32 cellular contexts compared by ENCODE assay signal in genomic region chr16:16100631-16101030, GRCh38.
DNase-seq lines count a peak whose midpoint lies in the region; ATAC-seq and TF ChIP-seq lines count a peak whose summit lies in the region.
"Had no signal": no experiment of that assay in that cellular context is flagged by ENCODE, and none has a peak within 500 bp of the region (broad histone marks: within the 10 kb centered on the region; RNA-seq: fewer than 3 reads in every experiment).

No MANE protein-coding gene starts in this region.

- H3K36me3 Mint-ChIP-seq in activated T-cell treated with anti-CD3 and anti-CD28 coated beads, Interleukin-2, amount 50 U/mL, for 24 hours (ENCODE audit: low read depth), result peaks cover 93% of the 10 kb centered on the region
- H3K36me3 Mint-ChIP-seq in activated T-cell treated with anti-CD3 and anti-CD28 coated beads, Interleukin-2, amount 50 U/mL, for 72 hours (ENCODE audit: insufficient read depth in 2 of 2), result peaks cover 8 to 25% of the 10 kb centered on the region in 2 donors
- peaks cover 54% of the 10 kb centered on the region for H3K36me3 Mint-ChIP-seq in activated T-helper 1 cell treated with anti-CD3 and anti-CD28 coated beads, Interleukin-12 subunit alpha, Interleukin-12 subunit beta, Interleukin-2, Interleukin-4 antibody, amounts not matched to agents 30 ng/mL and 10 ng/mL and 1 ng/mL, durations not matched to agents 14 hours and 24 hours and 36 hours (ENCODE audit: low read depth)
- peaks cover 83% of the 10 kb centered on the region for H3K36me3 Mint-ChIP-seq in stimulated activated memory B cell treated with anti-CD40 and anti-IgM and Interleukin-4, amounts not matched to agents 10 μg/mL and 1 μg/mL and 100 μg/mL, for 72 hours

- peaks cover 3% of the 10 kb centered on the region; the same call in 1 of the 2 replicates for H4K20me1 ChIP-seq in OCI-LY3 (ENCODE audit: insufficient read depth, low read length)

- no peak overlapping the region for H3K9ac ChIP-seq in OCI-LY3 (ENCODE audit: low read length)

- H3K9me3 ChIP-seq in OCI-LY3 (ENCODE audit: insufficient read depth, low read length) (no peaks in the 10 kb centered on the region), left ventricle myocardium inferior (replicated peaks) (no peaks in the 10 kb centered on the region)
- H3K9me3 ChIP-seq: neutrophil, right atrium auricular region, SJSA1, stomach, uterus had no signal

- ATAC-seq in activated T-cell treated with anti-CD3 and anti-CD28 coated beads, Interleukin-2, amount 50 U/mL, for 72 hours (replicated peaks in 1 of 2), result no peak
- ATAC-seq in stimulated activated memory B cell treated with anti-CD40 and anti-IgM and Interleukin-4, amounts not matched to agents 10 μg/mL and 1 μg/mL and 100 μg/mL, for 72 hours, result peak; percentile 65
- no peak for ATAC-seq in HG02610 (IDR thresholded peaks at IDR 0.05; ENCODE audit: unreplicated experiment)
- ATAC-seq: naive thymus-derived CD4-positive, alpha-beta T cell had no signal

- H3K4me3 ChIP-seq in OCI-LY3 (ENCODE audit: low read length) (no peak overlapping the region), left ventricle myocardium inferior (no peak overlapping the region)
- H3K4me3 ChIP-seq: right atrium auricular region, SJSA1, smooth muscle cell, stomach, uterus had no signal

- peaks cover 6% of the 10 kb centered on the region; the same call in 1 of the 2 replicates for H3K79me2 ChIP-seq in OCI-LY3 (ENCODE audit: low read length)

- peaks cover 22% of the 10 kb centered on the region for H3K4me1 ChIP-seq in OCI-LY3 (ENCODE audit: low read length)
- H3K4me1 ChIP-seq in left ventricle myocardium inferior, result peaks cover 16% of the 10 kb centered on the region

- H3K27me3 ChIP-seq in OCI-LY3 (ENCODE audit: low read depth, low read length), result no peaks in the 10 kb centered on the region
- H3K27me3 ChIP-seq in left ventricle myocardium inferior (ENCODE audit: low read depth), result no peaks in the 10 kb centered on the region
- H3K27me3 ChIP-seq: neutrophil, right atrium auricular region, SJSA1, stomach, uterus had no signal

- no peak for TF ChIP-seq CTCF in OCI-LY3 (IDR thresholded peaks at IDR 0.05; ENCODE audit: low read depth, low read length)
- TF ChIP-seq CTCF in left ventricle myocardium inferior (IDR thresholded peaks at IDR 0.05; ENCODE audit: borderline replicate concordance), result no peak

- H3K27me3 Mint-ChIP-seq in activated T-cell treated with anti-CD3 and anti-CD28 coated beads, Interleukin-2, amount 50 U/mL, for 24 hours, result no peaks in the 10 kb centered on the region
- H3K27me3 Mint-ChIP-seq in activated T-cell treated with anti-CD3 and anti-CD28 coated beads, Interleukin-2, amount 50 U/mL, for 72 hours (ENCODE audit: low read depth), result no peaks in the 10 kb centered on the region
- H3K27me3 Mint-ChIP-seq in activated T-helper 1 cell treated with anti-CD3 and anti-CD28 coated beads, Interleukin-12 subunit alpha, Interleukin-12 subunit beta, Interleukin-2, Interleukin-4 antibody, amounts not matched to agents 30 ng/mL and 10 ng/mL and 1 ng/mL, durations not matched to agents 14 hours and 24 hours and 36 hours (ENCODE audit: insufficient read depth), result no peaks in the 10 kb centered on the region
- H3K27me3 Mint-ChIP-seq in stimulated activated memory B cell treated with anti-CD40 and anti-IgM and Interleukin-4, amounts not matched to agents 10 μg/mL and 1 μg/mL and 100 μg/mL, for 72 hours, result no peaks in the 10 kb centered on the region
- H3K27me3 Mint-ChIP-seq: naive thymus-derived CD4-positive, alpha-beta T cell had no signal

- H3K9me3 Mint-ChIP-seq in activated T-cell treated with anti-CD3 and anti-CD28 coated beads, Interleukin-2, amount 50 U/mL, for 24 hours, result no peaks in the 10 kb centered on the region
- no peaks in the 10 kb centered on the region for H3K9me3 Mint-ChIP-seq in activated T-cell treated with anti-CD3 and anti-CD28 coated beads, Interleukin-2, amount 50 U/mL, for 72 hours
- H3K9me3 Mint-ChIP-seq in activated T-helper 1 cell treated with anti-CD3 and anti-CD28 coated beads, Interleukin-12 subunit alpha, Interleukin-12 subunit beta, Interleukin-2, Interleukin-4 antibody, amounts not matched to agents 30 ng/mL and 10 ng/mL and 1 ng/mL, durations not matched to agents 14 hours and 24 hours and 36 hours, result no peaks in the 10 kb centered on the region
- no peaks in the 10 kb centered on the region for H3K9me3 Mint-ChIP-seq in stimulated activated memory B cell treated with anti-CD40 and anti-IgM and Interleukin-4, amounts not matched to agents 10 μg/mL and 1 μg/mL and 100 μg/mL, for 72 hours
- H3K9me3 Mint-ChIP-seq: naive thymus-derived CD4-positive, alpha-beta T cell had no signal

- H3K4me3 Mint-ChIP-seq in activated T-cell treated with anti-CD3 and anti-CD28 coated beads, Interleukin-2, amount 50 U/mL, for 24 hours, result no peak overlapping the region
- no peak overlapping the region for H3K4me3 Mint-ChIP-seq in activated T-cell treated with anti-CD3 and anti-CD28 coated beads, Interleukin-2, amount 50 U/mL, for 72 hours
- no peak overlapping the region for H3K4me3 Mint-ChIP-seq in activated T-helper 1 cell treated with anti-CD3 and anti-CD28 coated beads, Interleukin-12 subunit alpha, Interleukin-12 subunit beta, Interleukin-2, Interleukin-4 antibody, amounts not matched to agents 30 ng/mL and 10 ng/mL and 1 ng/mL, durations not matched to agents 14 hours and 24 hours and 36 hours
- H3K4me3 Mint-ChIP-seq in stimulated activated memory B cell treated with anti-CD40 and anti-IgM and Interleukin-4, amounts not matched to agents 10 μg/mL and 1 μg/mL and 100 μg/mL, for 72 hours, result no peak overlapping the region
- H3K4me3 Mint-ChIP-seq: naive thymus-derived CD4-positive, alpha-beta T cell had no signal

- no peaks in the 10 kb centered on the region for H3K4me1 Mint-ChIP-seq in activated T-cell treated with anti-CD3 and anti-CD28 coated beads, Interleukin-2, amount 50 U/mL, for 24 hours (ENCODE audit: low read depth)
- H3K4me1 Mint-ChIP-seq in activated T-cell treated with anti-CD3 and anti-CD28 coated beads, Interleukin-2, amount 50 U/mL, for 72 hours (ENCODE audit: low read depth), result no peaks in the 10 kb centered on the region
- H3K4me1 Mint-ChIP-seq in activated T-helper 1 cell treated with anti-CD3 and anti-CD28 coated beads, Interleukin-12 subunit alpha, Interleukin-12 subunit beta, Interleukin-2, Interleukin-4 antibody, amounts not matched to agents 30 ng/mL and 10 ng/mL and 1 ng/mL, durations not matched to agents 14 hours and 24 hours and 36 hours (ENCODE audit: low read depth), result no peaks in the 10 kb centered on the region
- peaks cover 59% of the 10 kb centered on the region for H3K4me1 Mint-ChIP-seq in stimulated activated memory B cell treated with anti-CD40 and anti-IgM and Interleukin-4, amounts not matched to agents 10 μg/mL and 1 μg/mL and 100 μg/mL, for 72 hours

- H3K4me2 ChIP-seq in OCI-LY3 (ENCODE audit: low read length), result peak overlapping the region; percentile 49
- H3K4me2 ChIP-seq: smooth muscle cell had no signal

- H3K27ac Mint-ChIP-seq in activated T-cell treated with anti-CD3 and anti-CD28 coated beads, Interleukin-2, amount 50 U/mL, for 24 hours, result peak overlapping the region; percentile 22
- no peak overlapping the region for H3K27ac Mint-ChIP-seq in activated T-cell treated with anti-CD3 and anti-CD28 coated beads, Interleukin-2, amount 50 U/mL, for 72 hours
- peak overlapping the region; percentile 21 for H3K27ac Mint-ChIP-seq in activated T-helper 1 cell treated with anti-CD3 and anti-CD28 coated beads, Interleukin-12 subunit alpha, Interleukin-12 subunit beta, Interleukin-2, Interleukin-4 antibody, amounts not matched to agents 30 ng/mL and 10 ng/mL and 1 ng/mL, durations not matched to agents 14 hours and 24 hours and 36 hours
- H3K27ac Mint-ChIP-seq in stimulated activated memory B cell treated with anti-CD40 and anti-IgM and Interleukin-4, amounts not matched to agents 10 μg/mL and 1 μg/mL and 100 μg/mL, for 72 hours, result peak overlapping the region; percentile 73

- DNase-seq in activated T-cell treated with anti-CD3 and anti-CD28 coated beads, Interleukin-2, amount 50 U/mL, for 24 hours, result no peak
- DNase-seq in activated T-cell treated with anti-CD3 and anti-CD28 coated beads, Interleukin-2, amount 50 U/mL, for 72 hours, result no peak
- DNase-seq in activated T-helper 1 cell treated with anti-CD3 and anti-CD28 coated beads, Interleukin-12 subunit alpha, Interleukin-12 subunit beta, Interleukin-2, Interleukin-4 antibody, amounts not matched to agents 30 ng/mL and 10 ng/mL and 1 ng/mL, durations not matched to agents 14 hours and 24 hours and 36 hours (ENCODE audit: low spot score), result no peak
- DNase-seq in AG08395 (ENCODE audit: low spot score) (no peak), left ventricle myocardium inferior (no peak)
- DNase-seq: activated CD4-positive, alpha-beta T cell treated with anti-CD3 and anti-CD28 coated beads for 4 hours; activated CD8-positive, alpha-beta memory T cell treated with anti-CD3 and anti-CD28 coated beads for 24 hours; activated effector memory CD4-positive, alpha-beta T cell treated with anti-CD3 and anti-CD28 coated beads, Interleukin-2, amount 50 U/mL, for 16 hours; activated T-cell treated with anti-CD3 and anti-CD28 coated beads for 4 hours; AML-193; DMS 273 treated with DMSO at 0.1 percent for 48 hours; EL; head of caudate nucleus; islet precursor cell; midbrain; naive thymus-derived CD4-positive, alpha-beta T cell; NCI-H1694; NCI-H446; NCI-H774; posterior cingulate gyrus; RPMI8226; stimulated activated CD4-positive, alpha-beta T cell treated with anti-CD3 and anti-CD28 coated beads, Interleukin-1b, Interleukin-23, amount 100 ng/mL, for 48 hours; stomach; T-helper 1 cell; uterus had no signal

- intact Hi-C loops in activated T-helper 1 cell treated with anti-CD3 and anti-CD28 coated beads, Interleukin-12 subunit alpha, Interleukin-12 subunit beta, Interleukin-2, Interleukin-4 antibody, amounts not matched to agents 30 ng/mL and 10 ng/mL and 1 ng/mL, durations not matched to agents 14 hours and 24 hours and 36 hours (cut with micrococcal nuclease), result no loop called here
- intact Hi-C loops in left ventricle myocardium inferior (cut with micrococcal nuclease), result no loop called here

- H3K36me3 ChIP-seq in OCI-LY3 (replicated peaks; ENCODE audit: low read depth, low read length) (peaks cover 55% of the 10 kb centered on the region), left ventricle myocardium inferior (peaks cover 38% of the 10 kb centered on the region)
- H3K36me3 ChIP-seq: uterus had no signal

- H3K27ac ChIP-seq in OCI-LY3 (ENCODE audit: low read length) (peak overlapping the region; percentile 42), left ventricle myocardium inferior (replicated peaks) (no peak overlapping the region)
- H3K27ac ChIP-seq: neutrophil, right atrium auricular region, SJSA1, uterus had no signal

- no peak overlapping the region for H2AFZ ChIP-seq in OCI-LY3 (ENCODE audit: low read depth, low read length)
